1 cellular context compared by ENCODE assay signal in genomic region chr1:169576241-169576933, GRCh38.
TF ChIP-seq lines count a peak whose summit lies in the region.

No MANE protein-coding gene starts in this region.

TF ChIP-seq in HepG2, 621 proteins besides CTCF, POLR2A, EP300 and RAD21 (continued from another document and continues in another):
- TF ChIP-seq ZNF17 (CRISPR knock-in tag; IDR thresholded peaks at IDR 0.05): no peak
- TF ChIP-seq HOXA7 (CRISPR knock-in tag; IDR thresholded peaks at IDR 0.05): no peak
- TF ChIP-seq ZMAT3 (CRISPR knock-in tag; conservative IDR thresholded peaks at IDR 0.05): no peak
- TF ChIP-seq ZNF790 (CRISPR knock-in tag; IDR thresholded peaks at IDR 0.05; ENCODE audit: borderline replicate concordance): no peak
- no peak for TF ChIP-seq HIVEP1 (CRISPR knock-in tag; IDR thresholded peaks at IDR 0.05)
- no peak for TF ChIP-seq ZNF569 (CRISPR knock-in tag; IDR thresholded peaks at IDR 0.05; ENCODE audit: borderline replicate concordance)
- no peak for TF ChIP-seq ZNF616 (CRISPR knock-in tag; IDR thresholded peaks at IDR 0.05; ENCODE audit: low read depth)
- peak; percentile 37; the same call in 1 of the 2 replicates for TF ChIP-seq RXRA (CRISPR knock-in tag; IDR thresholded peaks at IDR 0.05)
- TF ChIP-seq ZFP62 (CRISPR knock-in tag; IDR thresholded peaks at IDR 0.05): no peak
- peak; percentile 86 for TF ChIP-seq NR2F6 (IDR thresholded peaks at IDR 0.05)
- TF ChIP-seq NR2F6 (CRISPR knock-in tag; IDR thresholded peaks at IDR 0.05): peak; percentile 93
- peak; percentile 56; the same call in 1 of the 2 replicates for TF ChIP-seq CREM (IDR thresholded peaks at IDR 0.05)
- no peak for TF ChIP-seq CREM (CRISPR knock-in tag; IDR thresholded peaks at IDR 0.05)
- TF ChIP-seq MXI1 (IDR thresholded peaks at IDR 0.05; ENCODE audit: borderline replicate concordance, low read depth, low read length): no peak
- TF ChIP-seq ZNF30 (CRISPR knock-in tag; IDR thresholded peaks at IDR 0.05): no peak
- TF ChIP-seq KDM6A (CRISPR knock-in tag; IDR thresholded peaks at IDR 0.05; ENCODE audit: low read depth): peak; percentile 54; the same call in 1 of the 2 replicates
- TF ChIP-seq NCOR1 (IDR thresholded peaks at IDR 0.05; ENCODE audit: borderline replicate concordance, low read length): peak; percentile 83
- no peak for TF ChIP-seq ZKSCAN5 (CRISPR knock-in tag; IDR thresholded peaks at IDR 0.05)
- TF ChIP-seq EED (CRISPR knock-in tag; IDR thresholded peaks at IDR 0.05): no peak
- no peak for TF ChIP-seq PAWR (CRISPR knock-in tag; IDR thresholded peaks at IDR 0.05; ENCODE audit: borderline replicate concordance)
- TF ChIP-seq ZNF124 (CRISPR knock-in tag; IDR thresholded peaks at IDR 0.05): no peak
- no peak for TF ChIP-seq RBM22 (optimal IDR thresholded peaks at IDR 0.05; ENCODE audit: low read length)
- no peak for TF ChIP-seq ZSCAN31 (CRISPR knock-in tag; IDR thresholded peaks at IDR 0.05; ENCODE audit: low read depth)
- TF ChIP-seq CREB1 (IDR thresholded peaks at IDR 0.05): no peak
- 0 out of 2 replicates have a peak, but pooled peaks have one; percentile 9 for TF ChIP-seq CREB1 (CRISPR knock-in tag; IDR thresholded peaks at IDR 0.05)
- no peak for TF ChIP-seq AHR (CRISPR knock-in tag; IDR thresholded peaks at IDR 0.05)
- TF ChIP-seq, protein P1, sequence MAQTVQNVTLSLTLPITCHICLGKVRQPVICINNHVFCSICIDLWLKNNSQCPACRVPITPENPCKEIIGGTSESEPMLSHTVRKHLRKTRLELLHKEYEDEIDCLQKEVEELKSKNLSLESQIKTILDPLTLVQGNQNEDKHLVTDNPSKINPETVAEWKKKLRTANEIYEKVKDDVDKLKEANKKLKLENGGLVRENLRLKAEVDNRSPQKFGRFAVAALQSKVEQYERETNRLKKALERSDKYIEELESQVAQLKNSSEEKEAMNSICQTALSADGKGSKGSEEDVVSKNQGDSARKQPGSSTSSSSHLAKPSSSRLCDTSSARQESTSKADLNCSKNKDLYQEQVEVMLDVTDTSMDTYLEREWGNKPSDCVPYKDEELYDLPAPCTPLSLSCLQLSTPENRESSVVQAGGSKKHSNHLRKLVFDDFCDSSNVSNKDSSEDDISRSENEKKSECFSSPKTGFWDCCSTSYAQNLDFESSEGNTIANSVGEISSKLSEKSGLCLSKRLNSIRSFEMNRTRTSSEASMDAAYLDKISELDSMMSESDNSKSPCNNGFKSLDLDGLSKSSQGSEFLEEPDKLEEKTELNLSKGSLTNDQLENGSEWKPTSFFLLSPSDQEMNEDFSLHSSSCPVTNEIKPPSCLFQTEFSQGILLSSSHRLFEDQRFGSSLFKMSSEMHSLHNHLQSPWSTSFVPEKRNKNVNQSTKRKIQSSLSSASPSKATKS (CRISPR knock-in tag; IDR thresholded peaks at IDR 0.05): no peak
- TF ChIP-seq MIXL1 (CRISPR knock-in tag; IDR thresholded peaks at IDR 0.05): 0 out of 2 replicates have a peak, but pooled peaks have one; percentile 55
- no peak for TF ChIP-seq HMG20B (CRISPR knock-in tag; conservative IDR thresholded peaks at IDR 0.05)
- no peak for TF ChIP-seq ZNF276 (CRISPR knock-in tag; IDR thresholded peaks at IDR 0.05; ENCODE audit: low read depth)
- TF ChIP-seq ZNF432 (CRISPR knock-in tag; IDR thresholded peaks at IDR 0.05; ENCODE audit: borderline replicate concordance): no peak
- no peak for TF ChIP-seq IKZF4 (CRISPR knock-in tag; IDR thresholded peaks at IDR 0.05; ENCODE audit: borderline replicate concordance, low read depth, not compliant biosample characterization)
- no peak for TF ChIP-seq PHF5A (CRISPR knock-in tag; IDR thresholded peaks at IDR 0.05; ENCODE audit: low read depth, unreplicated experiment)
- no peak for TF ChIP-seq ZNF224 (CRISPR knock-in tag; IDR thresholded peaks at IDR 0.05)
- TF ChIP-seq KDM5B (CRISPR knock-in tag; IDR thresholded peaks at IDR 0.05; ENCODE audit: borderline replicate concordance): no peak
- TF ChIP-seq, protein P2, sequence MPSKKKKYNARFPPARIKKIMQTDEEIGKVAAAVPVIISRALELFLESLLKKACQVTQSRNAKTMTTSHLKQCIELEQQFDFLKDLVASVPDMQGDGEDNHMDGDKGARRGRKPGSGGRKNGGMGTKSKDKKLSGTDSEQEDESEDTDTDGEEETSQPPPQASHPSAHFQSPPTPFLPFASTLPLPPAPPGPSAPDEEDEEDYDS (CRISPR knock-in tag; IDR thresholded peaks at IDR 0.05): no peak
- 0 out of 2 replicates have a peak, but pooled peaks have one; percentile 42 for TF ChIP-seq ZNF543 (CRISPR knock-in tag; IDR thresholded peaks at IDR 0.05)
- 0 out of 2 replicates have a peak, but pooled peaks have one; percentile 17 for TF ChIP-seq RFX3 (CRISPR knock-in tag; IDR thresholded peaks at IDR 0.05)
- no peak for TF ChIP-seq CC2D1A (CRISPR knock-in tag; IDR thresholded peaks at IDR 0.05)
- no peak for TF ChIP-seq ZBTB3 (CRISPR knock-in tag; IDR thresholded peaks at IDR 0.05; ENCODE audit: borderline replicate concordance, low read depth)
- TF ChIP-seq NBN (conservative IDR thresholded peaks at IDR 0.05): no peak
- TF ChIP-seq CCAR2 (optimal IDR thresholded peaks at IDR 0.05; ENCODE audit: low read depth, low read length): no peak
- no peak for TF ChIP-seq SP5 (CRISPR knock-in tag; IDR thresholded peaks at IDR 0.05; ENCODE audit: borderline replicate concordance, low read depth)
- no peak for TF ChIP-seq ZNF772 (CRISPR knock-in tag; IDR thresholded peaks at IDR 0.05)
- no peak for TF ChIP-seq KLF6 (CRISPR knock-in tag; IDR thresholded peaks at IDR 0.05)
- no peak for TF ChIP-seq ZNF776 (CRISPR knock-in tag; IDR thresholded peaks at IDR 0.05)
- no peak for TF ChIP-seq ZSCAN21 (CRISPR knock-in tag; IDR thresholded peaks at IDR 0.05; ENCODE audit: borderline replicate concordance)
- TF ChIP-seq RNF2 (conservative IDR thresholded peaks at IDR 0.05; ENCODE audit: low read depth): no peak
- no peak for TF ChIP-seq GLMP (CRISPR knock-in tag; IDR thresholded peaks at IDR 0.05; ENCODE audit: borderline replicate concordance)
- TF ChIP-seq ARNTL (CRISPR knock-in tag; IDR thresholded peaks at IDR 0.05): no peak
- TF ChIP-seq ZKSCAN1 (IDR thresholded peaks at IDR 0.05; ENCODE audit: low read length): no peak
- TF ChIP-seq ZNF484 (CRISPR knock-in tag; IDR thresholded peaks at IDR 0.05; ENCODE audit: borderline replicate concordance, low read depth): no peak
- TF ChIP-seq, protein P3, sequence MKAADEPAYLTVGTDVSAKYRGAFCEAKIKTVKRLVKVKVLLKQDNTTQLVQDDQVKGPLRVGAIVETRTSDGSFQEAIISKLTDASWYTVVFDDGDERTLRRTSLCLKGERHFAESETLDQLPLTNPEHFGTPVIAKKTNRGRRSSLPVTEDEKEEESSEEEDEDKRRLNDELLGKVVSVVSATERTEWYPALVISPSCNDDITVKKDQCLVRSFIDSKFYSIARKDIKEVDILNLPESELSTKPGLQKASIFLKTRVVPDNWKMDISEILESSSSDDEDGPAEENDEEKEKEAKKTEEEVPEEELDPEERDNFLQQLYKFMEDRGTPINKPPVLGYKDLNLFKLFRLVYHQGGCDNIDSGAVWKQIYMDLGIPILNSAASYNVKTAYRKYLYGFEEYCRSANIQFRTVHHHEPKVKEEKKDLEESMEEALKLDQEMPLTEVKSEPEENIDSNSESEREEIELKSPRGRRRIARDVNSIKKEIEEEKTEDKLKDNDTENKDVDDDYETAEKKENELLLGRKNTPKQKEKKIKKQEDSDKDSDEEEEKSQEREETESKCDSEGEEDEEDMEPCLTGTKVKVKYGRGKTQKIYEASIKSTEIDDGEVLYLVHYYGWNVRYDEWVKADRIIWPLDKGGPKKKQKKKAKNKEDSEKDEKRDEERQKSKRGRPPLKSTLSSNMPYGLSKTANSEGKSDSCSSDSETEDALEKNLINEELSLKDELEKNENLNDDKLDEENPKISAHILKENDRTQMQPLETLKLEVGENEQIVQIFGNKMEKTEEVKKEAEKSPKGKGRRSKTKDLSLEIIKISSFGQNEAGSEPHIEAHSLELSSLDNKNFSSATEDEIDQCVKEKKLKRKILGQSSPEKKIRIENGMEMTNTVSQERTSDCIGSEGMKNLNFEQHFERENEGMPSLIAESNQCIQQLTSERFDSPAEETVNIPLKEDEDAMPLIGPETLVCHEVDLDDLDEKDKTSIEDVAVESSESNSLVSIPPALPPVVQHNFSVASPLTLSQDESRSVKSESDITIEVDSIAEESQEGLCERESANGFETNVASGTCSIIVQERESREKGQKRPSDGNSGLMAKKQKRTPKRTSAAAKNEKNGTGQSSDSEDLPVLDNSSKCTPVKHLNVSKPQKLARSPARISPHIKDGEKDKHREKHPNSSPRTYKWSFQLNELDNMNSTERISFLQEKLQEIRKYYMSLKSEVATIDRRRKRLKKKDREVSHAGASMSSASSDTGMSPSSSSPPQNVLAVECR (CRISPR knock-in tag; IDR thresholded peaks at IDR 0.05; ENCODE audit: borderline replicate concordance): no peak
- no peak for TF ChIP-seq ZNF333 (CRISPR knock-in tag; IDR thresholded peaks at IDR 0.05; ENCODE audit: borderline replicate concordance)
- TF ChIP-seq FIP1L1 (IDR thresholded peaks at IDR 0.05; ENCODE audit: borderline replicate concordance, insufficient read depth, low read depth, low read length): no peak
- no peak for TF ChIP-seq NFKBIZ (CRISPR knock-in tag; IDR thresholded peaks at IDR 0.05)
- TF ChIP-seq ZBTB20 (CRISPR knock-in tag; IDR thresholded peaks at IDR 0.05; ENCODE audit: borderline replicate concordance, low read depth): no peak
- TF ChIP-seq, protein P4, sequence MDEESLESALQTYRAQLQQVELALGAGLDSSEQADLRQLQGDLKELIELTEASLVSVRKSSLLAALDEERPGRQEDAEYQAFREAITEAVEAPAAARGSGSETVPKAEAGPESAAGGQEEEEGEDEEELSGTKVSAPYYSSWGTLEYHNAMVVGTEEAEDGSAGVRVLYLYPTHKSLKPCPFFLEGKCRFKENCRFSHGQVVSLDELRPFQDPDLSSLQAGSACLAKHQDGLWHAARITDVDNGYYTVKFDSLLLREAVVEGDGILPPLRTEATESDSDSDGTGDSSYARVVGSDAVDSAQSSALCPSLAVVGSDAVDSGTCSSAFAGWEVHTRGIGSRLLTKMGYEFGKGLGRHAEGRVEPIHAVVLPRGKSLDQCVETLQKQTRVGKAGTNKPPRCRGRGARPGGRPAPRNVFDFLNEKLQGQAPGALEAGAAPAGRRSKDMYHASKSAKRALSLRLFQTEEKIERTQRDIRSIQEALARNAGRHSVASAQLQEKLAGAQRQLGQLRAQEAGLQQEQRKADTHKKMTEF (CRISPR knock-in tag; IDR thresholded peaks at IDR 0.05): no peak; the same call in 1 of the 2 replicates
- TF ChIP-seq KDM4B (CRISPR knock-in tag; IDR thresholded peaks at IDR 0.05): no peak
- no peak for TF ChIP-seq TRIM24 (CRISPR knock-in tag; IDR thresholded peaks at IDR 0.05)
- no peak for TF ChIP-seq ZFP82 (CRISPR knock-in tag; IDR thresholded peaks at IDR 0.05; ENCODE audit: borderline replicate concordance)
- TF ChIP-seq KAT2B (IDR thresholded peaks at IDR 0.05; ENCODE audit: borderline replicate concordance, low read depth, low read length): no peak
- peak; percentile 27; the same call in 1 of the 2 replicates for TF ChIP-seq IRF2 (CRISPR knock-in tag; IDR thresholded peaks at IDR 0.05)
- no peak for TF ChIP-seq TOE1 (CRISPR knock-in tag; IDR thresholded peaks at IDR 0.05)
- no peak for TF ChIP-seq DMTF1 (CRISPR knock-in tag; IDR thresholded peaks at IDR 0.05)
- TF ChIP-seq HCFC1 (IDR thresholded peaks at IDR 0.05; ENCODE audit: low read depth, low read length): no peak
- TF ChIP-seq ZNF549 (CRISPR knock-in tag; IDR thresholded peaks at IDR 0.05): no peak
- TF ChIP-seq RFXAP (CRISPR knock-in tag; IDR thresholded peaks at IDR 0.05; ENCODE audit: borderline replicate concordance): no peak
- TF ChIP-seq ZNF143 (CRISPR knock-in tag; IDR thresholded peaks at IDR 0.05): no peak
- peak; percentile 82 for TF ChIP-seq POGZ (CRISPR knock-in tag; IDR thresholded peaks at IDR 0.05)
- TF ChIP-seq AGO2 (optimal IDR thresholded peaks at IDR 0.05; ENCODE audit: low read depth, low read length): no peak
- TF ChIP-seq SALL2 (CRISPR knock-in tag; IDR thresholded peaks at IDR 0.05): no peak
- TF ChIP-seq SYNCRIP (IDR thresholded peaks at IDR 0.05; ENCODE audit: insufficient read depth, low read depth, low read length): no peak
- no peak for TF ChIP-seq HNRNPL (IDR thresholded peaks at IDR 0.05; ENCODE audit: low read depth, low read length)
- TF ChIP-seq GPN1 (CRISPR knock-in tag; IDR thresholded peaks at IDR 0.05; ENCODE audit: borderline replicate concordance): no peak
